Comparison of ENCODE assay signal across 8 cellular contexts in genomic region chr19:17470204-17470841, GRCh38. TPM values are rescaled to one million over a fixed set of nuclear protein-coding genes. Genes with fewer than 3 reads are reported as not detected.
A peak's percentile ranks its signal among the peaks of the same experiment; 100 is the strongest.
DNase-seq lines count a peak whose midpoint lies in the region; ATAC-seq and TF ChIP-seq lines count a peak whose summit lies in the region.

SLC27A1 (plus strand) TSS chr19:17470524; CDS start chr19:17470541, 17 bp downstream.

- H2AFZ ChIP-seq in HCT116 (ENCODE audit: low read depth, low read length, poor library complexity, severe bottlenecking): peak within 1 kb of the TSS; percentile 92

- H3K36me3 Mint-ChIP-seq in activated naive CD8-positive, alpha-beta T cell treated with anti-CD3 and anti-CD28 coated beads for 36 hours: no peaks in the 10 kb centered on the region

- no TSS peak for BruUV-seq in HCT116 (replicated peaks; lab: Mats Ljungman, UMichigan)

- H3K79me2 ChIP-seq in HCT116 (ENCODE audit: insufficient read depth, low read length): peaks cover 10% of the 10 kb centered on the region; the same call in 1 of the 2 replicates

- peak within 1 kb of the TSS; percentile 82 for H3K9ac ChIP-seq in HCT116 (ENCODE audit: low read length)

- intact Hi-C loops in HCT116 (cut with micrococcal nuclease): no loop called here

- H3K27me3 Mint-ChIP-seq in activated naive CD8-positive, alpha-beta T cell treated with anti-CD3 and anti-CD28 coated beads for 36 hours: no peaks in the 10 kb centered on the region

- peak within 1 kb of the TSS; percentile 98 for H3K4me2 ChIP-seq in HCT116 (ENCODE audit: low read length)

- peak within 1 kb of the TSS; percentile 85 for H3K4me3 Mint-ChIP-seq in activated naive CD8-positive, alpha-beta T cell treated with anti-CD3 and anti-CD28 coated beads for 36 hours

- RAD21 ChIA-PET in HCT116 (lab: Charles Lee; ENCODE audit: low non-redundant PET in 1 of 2, low total read pairs in 2 of 2, uncharacterized antibody in 2 of 2, unreplicated experiment in 2 of 2): no interaction called here

- peaks cover 44 to 73% of the 10 kb centered on the region in 2 experiments for H3K4me1 ChIP-seq in HCT116 (ENCODE audit: control insufficient read depth in 1 of 2, insufficient read depth in 2 of 2, low read length in 2 of 2)

- H3K27ac Mint-ChIP-seq in activated naive CD8-positive, alpha-beta T cell treated with anti-CD3 and anti-CD28 coated beads for 36 hours: peak within 1 kb of the TSS; percentile 87

- no peaks in the 10 kb centered on the region for H3K27me3 ChIP-seq in HCT116 (ENCODE audit: insufficient read depth, low read length)

- no peaks in the 10 kb centered on the region for H4K20me1 ChIP-seq in HCT116 (ENCODE audit: insufficient read depth)

- ATAC-seq in HCT116: peak; percentile 91

- peak; percentile 98 for DNase-seq in GDM1 (lab: John Stamatoyannopoulos, UW)
- DNase-seq in HCT116 (ENCODE audit: low read depth, low spot score): peak; percentile 98
- peak; percentile 100 for DNase-seq in MV-4-11 (lab: John Stamatoyannopoulos, UW)
- peak; percentile 99 for DNase-seq in SK-N-DZ (ENCODE audit: low spot score)
- peak; percentile 94 for DNase-seq in activated naive CD8-positive, alpha-beta T cell treated with anti-CD3 and anti-CD28 coated beads for 36 hours
- peak; percentile 99 for DNase-seq in glomerular visceral epithelial cell (ENCODE audit: extremely low spot score)
- DNase-seq in occipital lobe (lab: John Stamatoyannopoulos, UW): peak; percentile 100
- DNase-seq in superior temporal gyrus (ENCODE audit: extremely low spot score): peak; percentile 99

- TF ChIP-seq CTCF in HCT116 (IDR thresholded peaks at IDR 0.05 in 2 of 3, conservative IDR thresholded peaks at IDR 0.05 in 1 of 3; ENCODE audit: borderline replicate concordance in 1 of 3, insufficient read depth in 1 of 3, low read depth in 2 of 3, low read length in 2 of 3): no peak

- H3K9me3 ChIP-seq in HCT116 (ENCODE audit: control insufficient read depth in 1 of 2, insufficient read depth in 1 of 2, low read depth in 1 of 2, low read length in 2 of 2): no peaks in the 10 kb centered on the region

- no peaks in the 10 kb centered on the region for H3K9me2 ChIP-seq in HCT116 (ENCODE audit: insufficient read depth)

- no peaks in the 10 kb centered on the region for H3K36me3 ChIP-seq in HCT116 (ENCODE audit: control insufficient read depth in 1 of 2, insufficient read depth in 2 of 2, low read length in 2 of 2)

- POLR2A ChIA-PET in HCT116 (lab: Charles Lee): interaction anchor here (1.3 kb wide), 1 partner anchor 106 kb away, joined by 4 read pairs; no protein-coding TSS in a partner anchor

- peaks cover 34% of the 10 kb centered on the region for H3K4me1 Mint-ChIP-seq in activated naive CD8-positive, alpha-beta T cell treated with anti-CD3 and anti-CD28 coated beads for 36 hours

- H3K4me3 ChIP-seq in HCT116 (replicated peaks in 1 of 2; ENCODE audit: low read depth in 1 of 2, low read length in 2 of 2): peak within 1 kb of the TSS; percentile 66 to 78

- no peaks in the 10 kb centered on the region for H3K9me3 Mint-ChIP-seq in activated naive CD8-positive, alpha-beta T cell treated with anti-CD3 and anti-CD28 coated beads for 36 hours

- CTCF ChIA-PET in HCT116 (lab: Charles Lee): interaction anchor here (1.1 kb wide), 1 partner anchor 30 kb away, joined by 3 read pairs; no protein-coding TSS in a partner anchor

- H3K27ac ChIP-seq in HCT116 (ENCODE audit: low read depth, low read length): peak within 1 kb of the TSS; percentile 83

- no peak for TF ChIP-seq POLR2A in HCT116 (IDR thresholded peaks at IDR 0.05; ENCODE audit: borderline replicate concordance, extremely low read depth, insufficient read depth, insufficient read length)

- TF ChIP-seq RAD21 in HCT116 (IDR thresholded peaks at IDR 0.05; ENCODE audit: low read depth): no peak

TF ChIP-seq in HCT116, 20 proteins besides CTCF, POLR2A, EP300 and RAD21:
- TF ChIP-seq CBX3 (IDR thresholded peaks at IDR 0.05; ENCODE audit: low read depth) (no peak), REST (IDR thresholded peaks at IDR 0.05; ENCODE audit: low read depth) (no peak), EGR1 (IDR thresholded peaks at IDR 0.05; ENCODE audit: low read depth) (peak; percentile 91), EZH2 (IDR thresholded peaks at IDR 0.05) (no peak), POLR2AphosphoS5 (IDR thresholded peaks at IDR 0.05; ENCODE audit: low read depth, low read length) (peak; percentile 68), FOSL1 (IDR thresholded peaks at IDR 0.05; ENCODE audit: low read depth) (no peak), SP1 (IDR thresholded peaks at IDR 0.05; ENCODE audit: low read depth) (peak; percentile 49; the same call in 1 of the 2 replicates)
TF ChIP-seq in HCT116: peak in this region for 3.

RNA-seq across cellular contexts. Expression of gene SLC27A1, which starts in this region (rescaled TPM):
- total RNA-seq in HCT116 (2021; ENCODE audit: unreplicated experiment) (22.5 TPM), occipital lobe (14.2 TPM)
- 24.3 and 24.5 TPM in 2 replicates for polyA plus RNA-seq in HCT116 (2012)
- 3.6 and 5.5 TPM in 2 replicates for polyA plus RNA-seq in SK-N-DZ (2014; cell fraction: cytosol; rRNA removed)
- polyA plus RNA-seq in SK-N-DZ (2014; cell fraction: nucleus; rRNA removed): 10.8 and 19.5 TPM in 2 replicates
- total RNA-seq in activated naive CD8-positive, alpha-beta T cell treated with anti-CD3 and anti-CD28 coated beads for 36 hours: 1 to 10 TPM; 2.6 to 2.8 TPM

Comparison
In these comparisons a context has a peak if more than half of its experiments do, and no peak if none do; other contexts are left out.
1. Peak in every context shown above with its lines: DNase-seq, ATAC-seq, H3K4me3 ChIP-seq and H3K27ac ChIP-seq.